Comparison of ENCODE assay signal across 8 cellular contexts in the genomic region with DNA sequence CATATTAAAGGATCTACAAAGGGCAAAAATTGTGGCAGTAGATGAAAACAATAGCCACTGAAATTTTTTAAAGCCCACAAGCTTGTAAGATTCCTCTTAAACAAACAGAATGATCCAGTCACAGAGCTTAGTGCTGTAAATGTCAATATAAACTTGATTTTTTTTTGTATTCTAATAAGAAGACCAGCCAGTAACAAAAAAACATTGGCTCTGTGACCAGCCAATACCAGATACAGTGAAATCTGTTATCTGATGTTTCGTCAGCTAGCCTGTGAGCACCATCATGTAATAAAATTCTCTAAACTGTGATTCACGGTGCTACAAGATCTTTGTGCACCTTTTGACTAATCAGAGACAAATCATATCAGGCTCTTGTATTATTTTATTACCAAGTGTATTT.
DNase-seq lines count a peak whose midpoint lies in the region; ATAC-seq and TF ChIP-seq lines count a peak whose summit lies in the region.

No MANE protein-coding gene starts in this region.

- H3F3A ChIP-seq in MM.1S (ENCODE audit: insufficient read depth, low read length): peaks cover 5% of the 10 kb centered on the region; the same call in 1 of the 2 replicates

- H3K9me3 ChIP-seq in body of pancreas: no peaks in the 10 kb centered on the region
- no peaks in the 10 kb centered on the region for H3K9me3 ChIP-seq in testis
- H3K9me3 ChIP-seq in MM.1S (replicated peaks; ENCODE audit: insufficient read depth, low read length): no peaks in the 10 kb centered on the region

- WGBS in body of pancreas, 2 donors: 60 to 78% methylated on average over 2 of the region's 2 CpGs
- 20 to 43% methylated on average over 2 of the region's 2 CpGs for WGBS in testis, 2 donors

- H3K27me3 ChIP-seq in body of pancreas: no peaks in the 10 kb centered on the region
- H3K27me3 ChIP-seq in testis: no peaks in the 10 kb centered on the region
- no peaks in the 10 kb centered on the region for H3K27me3 ChIP-seq in MM.1S (replicated peaks; ENCODE audit: insufficient read depth, low read length)

- H3K36me3 ChIP-seq in body of pancreas (replicated peaks in 1 of 2; ENCODE audit: insufficient read depth in 1 of 2, low read depth in 2 of 2) (no peaks in the 10 kb centered on the region), testis (ENCODE audit: low read depth, missing control alignments) (no peaks in the 10 kb centered on the region), MM.1S (replicated peaks; ENCODE audit: insufficient read depth, low read length) (no peaks in the 10 kb centered on the region)

- H3K4me3 ChIP-seq in body of pancreas (no peak overlapping the region), testis (no peak overlapping the region), MM.1S (ENCODE audit: low read length) (no peak overlapping the region)

- no peak for TF ChIP-seq POLR2A in body of pancreas (IDR thresholded peaks at IDR 0.05)
- no peak for TF ChIP-seq POLR2A in testis (IDR thresholded peaks at IDR 0.05)

- peak overlapping the region; percentile 18 to 81 (median 74) for H3K27ac ChIP-seq in body of pancreas
- H3K27ac ChIP-seq in testis: peak overlapping the region; percentile 53 to 82
- H3K27ac ChIP-seq in MM.1S (ENCODE audit: low read length): no peak overlapping the region

- H3K4me2 ChIP-seq in MM.1S (ENCODE audit: low read depth, low read length): no peak overlapping the region

- peaks cover 45% of the 10 kb centered on the region for H3K4me1 ChIP-seq in body of pancreas
- peaks cover 48% of the 10 kb centered on the region for H3K4me1 ChIP-seq in testis
- peaks cover 21% of the 10 kb centered on the region for H3K4me1 ChIP-seq in MM.1S (ENCODE audit: low read length)

- ATAC-seq in body of pancreas (peak; percentile 69), HG02981 (IDR thresholded peaks at IDR 0.05; ENCODE audit: unreplicated experiment) (no peak)

- no peaks in the 10 kb centered on the region for H4K20me1 ChIP-seq in MM.1S (ENCODE audit: insufficient read depth, low read length)

- H3K9ac ChIP-seq in MM.1S (ENCODE audit: low read length): no peak overlapping the region

- TF ChIP-seq CTCF in body of pancreas (IDR thresholded peaks at IDR 0.05) (no peak), testis (IDR thresholded peaks at IDR 0.05) (no peak), MM.1S (IDR thresholded peaks at IDR 0.05; ENCODE audit: low read length) (no peak)

- H2AFZ ChIP-seq in MM.1S (ENCODE audit: low read length): no peak overlapping the region

- intact Hi-C loops in body of pancreas (cut with DNase I): no loop called here
- intact Hi-C loops in testis (cut with DNase I; ENCODE audit: low total_unique reads): no loop called here

- H3K79me2 ChIP-seq in MM.1S (ENCODE audit: low read length): no peaks in the 10 kb centered on the region

- DNase-seq in HS-27A (ENCODE audit: low read depth): peak; percentile 83
- DNase-seq in body of pancreas: peak in 1 of 4 donors; percentile 40
- DNase-seq in kidney glomerular epithelial cell (lab: John Stamatoyannopoulos, UW): peak; percentile 85
- no peak for DNase-seq in testis
- no peak for DNase-seq in MM.1S
- DNase-seq in NCI-H1436 (lab: John Stamatoyannopoulos, UW): no peak
- no peak for DNase-seq in stimulated activated naive CD4-positive, alpha-beta T cell treated with Interleukin-2 at 50 U/mL for 16 hours (lab: John Stamatoyannopoulos, UW)

- no peaks in the 10 kb centered on the region for H3K9me2 ChIP-seq in MM.1S (replicated peaks; ENCODE audit: insufficient read depth, low read length)

Comparison
In these comparisons a context has a peak if more than half of its experiments do, and no peak if none do; other contexts are left out.
1. DNase-seq: peak in HS-27A (single experiment) and kidney glomerular epithelial cell (single experiment); none in testis (single experiment), MM.1S (single experiment), NCI-H1436 (single experiment) and stimulated activated naive CD4-positive, alpha-beta T cell treated with Interleukin-2 at 50 U/mL for 16 hours (single experiment).